1 cellular context compared by ENCODE assay signal in genomic region chr22:32753591-32753990, GRCh38.
TF ChIP-seq lines count a peak whose summit lies in the region.

No MANE protein-coding gene starts in this region.

TF ChIP-seq in HepG2, 621 proteins besides CTCF, POLR2A, EP300 and RAD21:
- TF ChIP-seq SOX13 (IDR thresholded peaks at IDR 0.05): no peak
- no peak for TF ChIP-seq SOX13 (CRISPR knock-in tag; conservative IDR thresholded peaks at IDR 0.05 in 1 of 2, IDR thresholded peaks at IDR 0.05 in 1 of 2)
- peak; percentile 3; the same call in 1 of the 2 replicates for TF ChIP-seq ZNF687 (CRISPR knock-in tag; IDR thresholded peaks at IDR 0.05)
TF ChIP-seq in HepG2: peak in this region for 1.
